Comparison of ENCODE assay signal across 26 cellular contexts in the genomic region with DNA sequence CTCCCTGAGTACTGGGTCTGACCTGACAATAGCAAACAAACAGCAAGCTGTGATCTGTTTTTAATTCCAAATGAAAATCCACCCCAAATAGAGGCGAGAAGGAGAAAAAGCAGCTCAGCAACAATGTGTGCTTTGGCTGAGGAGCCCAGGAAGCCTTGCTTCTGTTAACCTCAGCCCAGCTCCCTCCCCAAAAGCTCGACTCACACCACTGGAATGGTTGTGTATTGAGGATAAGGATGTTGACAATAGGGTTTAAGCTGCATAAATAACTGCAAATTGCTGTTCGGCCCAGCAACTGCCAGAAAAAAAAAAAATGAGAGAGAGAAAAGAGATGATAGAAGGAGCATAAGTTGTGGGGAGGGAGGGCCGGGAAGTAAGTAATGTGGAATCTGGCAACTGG.
DNase-seq lines count a peak whose midpoint lies in the region; ATAC-seq and TF ChIP-seq lines count a peak whose summit lies in the region.
"Had no signal": no experiment of that assay in that cellular context is flagged by ENCODE, and none has a peak within 500 bp of the region (broad histone marks: within the 10 kb centered on the region; RNA-seq: fewer than 3 reads in every experiment).

No MANE protein-coding gene starts in this region.

- DNase-seq in AG10803 (ENCODE audit: low read depth) = peak; percentile 69
- peak; percentile 27 for DNase-seq in dedifferentiated amniotic fluid mesenchymal stem cell (ENCODE audit: extremely low spot score)
- peak; percentile 18 for DNase-seq in mesenchymal stem cell
- no peak for DNase-seq in OCI-M2 (lab: John Stamatoyannopoulos, UW; ENCODE audit: unreplicated experiment)
- no peak for DNase-seq in HUDEP-2 (lab: John Stamatoyannopoulos, UW; ENCODE audit: unreplicated experiment in 76 of 76)
- DNase-seq in SJCRH30 = no peak
- DNase-seq: activated CD4-positive, alpha-beta memory T cell treated with anti-CD3 and anti-CD28 coated beads for 36 hours; activated CD4-positive, CD25-positive, alpha-beta regulatory T cell treated with anti-CD3 and anti-CD28 coated beads, Interleukin-2, amount 50 U/mL, for 72 hours; central memory CD4-positive, alpha-beta T cell; DMS53; glutamatergic neuron; KG1; kidney; lower lobe of right lung; NCI-H1436 treated with DMSO at 0.1 percent for 48 hours; NCI-H748 treated with DMSO at 0.1 percent for 48 hours; nephron progenitor cell; pancreas; RPMI8226; spleen; transverse colon had no signal

- H3K9me3 ChIP-seq in HUES48 (ENCODE audit: control insufficient read depth, insufficient read depth, low read length) = no peaks in the 10 kb centered on the region
- H3K9me3 ChIP-seq in mesenchymal stem cell (ENCODE audit: control insufficient read depth, low read length) = no peaks in the 10 kb centered on the region
- H3K9me3 ChIP-seq in SJCRH30 (replicated peaks) = no peaks in the 10 kb centered on the region
- H3K9me3 ChIP-seq: A549, ascending aorta, lower lobe of right lung, pancreas, spleen, transverse colon had no signal

- WGBS in mesenchymal stem cell = 32% methylated on average over 3 of the region's 4 CpGs

- H2AFZ ChIP-seq in mesenchymal stem cell (ENCODE audit: low read depth, low read length) = no peak overlapping the region

- H2BK12ac ChIP-seq in mesenchymal stem cell (ENCODE audit: low read length in 2 of 2) = no peak overlapping the region

- H3K4ac ChIP-seq in mesenchymal stem cell (ENCODE audit: low read depth in 1 of 2, low read length in 2 of 2) = no peak overlapping the region

- no peak overlapping the region for H3K23ac ChIP-seq in mesenchymal stem cell (ENCODE audit: low read length in 2 of 2)

- H3K14ac ChIP-seq in mesenchymal stem cell (ENCODE audit: low read length in 2 of 2) = no peak overlapping the region

- no peak overlapping the region for H3K4me2 ChIP-seq in mesenchymal stem cell (ENCODE audit: low read length, poor library complexity, severe bottlenecking)
- H3K4me2 ChIP-seq: A549 had no signal

- H2BK5ac ChIP-seq in mesenchymal stem cell (ENCODE audit: low read depth, low read length, poor library complexity, severe bottlenecking) = no peak overlapping the region

- ATAC-seq in GM21526 (IDR thresholded peaks at IDR 0.05; ENCODE audit: low FRiP score, unreplicated experiment) = no peak
- ATAC-seq: A549; activated T-helper 17 cell treated with anti-CD3 and anti-CD28 coated beads, Interleukin-2, amount 50 U/mL, for 72 hours; lower lobe of right lung; pancreas had no signal

- H3K27me3 ChIP-seq in HUES48 (ENCODE audit: control insufficient read depth, insufficient read depth, low read length) (no peaks in the 10 kb centered on the region), mesenchymal stem cell (ENCODE audit: control insufficient read depth in 1 of 2, insufficient read depth in 1 of 2, low read length in 2 of 2) (no peaks in the 10 kb centered on the region), SJCRH30 (no peaks in the 10 kb centered on the region)
- H3K27me3 ChIP-seq: ascending aorta, pancreas, spleen, transverse colon had no signal

- H3K9ac ChIP-seq in HUES48 (ENCODE audit: low read depth, low read length) (no peak overlapping the region), mesenchymal stem cell (ENCODE audit: low read length) (no peak overlapping the region)

- no peak overlapping the region for H2AK5ac ChIP-seq in mesenchymal stem cell (ENCODE audit: low read length, severe bottlenecking)

- H2BK15ac ChIP-seq in mesenchymal stem cell (ENCODE audit: low read depth, poor library complexity, severe bottlenecking) = no peak overlapping the region

- no peaks in the 10 kb centered on the region for H3K79me1 ChIP-seq in mesenchymal stem cell (replicated peaks; ENCODE audit: low read length, poor library complexity, severe bottlenecking)

- H3K4me1 ChIP-seq in HUES48 (ENCODE audit: control insufficient read depth, insufficient read depth, low read length) (peaks cover 5% of the 10 kb centered on the region; the same call in 1 of the 2 replicates), mesenchymal stem cell (ENCODE audit: control insufficient read depth, insufficient read depth, low read depth, low read length) (no peaks in the 10 kb centered on the region), SJCRH30 (no peaks in the 10 kb centered on the region)
- H3K4me1 ChIP-seq: A549, ascending aorta, lower lobe of right lung, pancreas, spleen, transverse colon had no signal

- H3K27ac ChIP-seq in HUES48 (ENCODE audit: low read depth, low read length) = peak overlapping the region; percentile 3
- no peak overlapping the region for H3K27ac ChIP-seq in mesenchymal stem cell (ENCODE audit: low read length, poor library complexity, severe bottlenecking)
- H3K27ac ChIP-seq in SJCRH30 = no peak overlapping the region
- H3K27ac ChIP-seq: A549, ascending aorta, lower lobe of right lung, pancreas, spleen, transverse colon had no signal

- H3K4me3 ChIP-seq in AG10803 (ENCODE audit: low read length) (no peak overlapping the region), HUES48 (ENCODE audit: low read depth, low read length) (no peak overlapping the region), mesenchymal stem cell (ENCODE audit: insufficient read depth in 1 of 2, low read depth in 1 of 2, low read length in 2 of 2) (no peak overlapping the region), SJCRH30 (no peak overlapping the region)
- H3K4me3 ChIP-seq: A549, ascending aorta, lower lobe of right lung, pancreas, spleen, transverse colon had no signal

- H3K18ac ChIP-seq in mesenchymal stem cell (ENCODE audit: low read depth in 1 of 2, low read length in 2 of 2) = no peak overlapping the region

- H3K36me3 ChIP-seq in HUES48 (ENCODE audit: control insufficient read depth, insufficient read depth, low read length) (no peaks in the 10 kb centered on the region), mesenchymal stem cell (ENCODE audit: control insufficient read depth in 1 of 2, insufficient read depth in 2 of 2, low read depth in 1 of 2, low read length in 2 of 2) (no peaks in the 10 kb centered on the region), SJCRH30 (no peaks in the 10 kb centered on the region)
- H3K36me3 ChIP-seq: ascending aorta, lower lobe of right lung, pancreas, spleen, transverse colon had no signal

- no peak overlapping the region for H2BK120ac ChIP-seq in mesenchymal stem cell (ENCODE audit: low read depth, low read length)

- TF ChIP-seq CTCF in AG10803 (conservative IDR thresholded peaks at IDR 0.05; ENCODE audit: low read length) = no peak

- no peak overlapping the region for H4K8ac ChIP-seq in mesenchymal stem cell (ENCODE audit: low read length)

- no peak overlapping the region for H4K91ac ChIP-seq in mesenchymal stem cell (ENCODE audit: low read length)

Comparison
In these comparisons a context has a peak if more than half of its experiments do, and no peak if none do; other contexts are left out.
1. DNase-seq: peak in AG10803 (single experiment), dedifferentiated amniotic fluid mesenchymal stem cell (single experiment) and mesenchymal stem cell (single experiment); none in OCI-M2 (single experiment), HUDEP-2 (0 of 76) and SJCRH30 (0 of 2).